Comparison of ENCODE assay signal across 8 cellular contexts in the genomic region with DNA sequence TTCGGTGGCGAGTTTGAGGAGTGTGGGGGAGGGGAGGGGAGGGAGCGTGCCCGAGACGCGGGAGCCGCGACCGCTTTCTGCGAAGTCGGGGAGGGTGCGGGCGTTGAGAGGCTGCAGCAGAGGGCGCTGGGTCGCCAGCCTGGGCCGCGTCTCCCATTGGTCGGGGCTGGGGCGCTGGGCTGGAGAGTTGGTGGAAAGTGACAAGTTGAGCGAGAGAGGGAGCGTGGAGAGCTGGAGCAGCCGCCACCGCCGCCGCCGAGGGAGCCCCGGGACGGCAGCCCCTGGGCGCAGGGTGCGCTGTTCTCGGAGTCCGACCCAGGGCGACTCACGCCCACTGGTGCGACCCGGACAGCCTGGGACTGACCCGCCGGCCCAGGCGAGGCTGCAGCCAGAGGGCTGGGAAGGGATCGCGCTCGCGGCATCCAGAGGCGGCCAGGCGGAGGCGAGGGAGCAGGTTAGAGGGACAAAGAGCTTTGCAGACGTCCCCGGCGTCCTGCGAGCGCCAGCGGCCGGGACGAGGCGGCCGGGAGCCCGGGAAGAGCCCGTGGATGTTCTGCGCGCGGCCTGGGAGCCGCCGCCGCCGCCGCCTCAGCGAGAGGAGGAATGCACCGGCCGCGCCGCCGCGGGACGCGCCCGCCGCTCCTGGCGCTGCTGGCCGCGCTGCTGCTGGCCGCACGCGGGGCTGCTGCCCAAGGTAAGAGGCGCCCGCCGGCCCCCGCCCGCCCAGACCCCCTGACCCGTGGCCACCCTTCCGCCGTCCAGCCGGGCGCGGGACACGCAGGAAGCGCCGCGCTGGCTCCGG. TPM values are rescaled to one million over a fixed set of nuclear protein-coding genes. Genes with fewer than 3 reads are reported as not detected.
DNase-seq lines count a peak whose midpoint lies in the region; ATAC-seq lines count a peak whose summit lies in the region.

Gene ROR1 (plus strand): TSS at position 203 of the 802 bp plus-strand sequence.

- DNase-seq in G401 (ENCODE audit: low spot score) = peak; percentile 83
- peak; percentile 70 for DNase-seq in NCI-H1694 (lab: John Stamatoyannopoulos, UW)
- DNase-seq in dedifferentiated amniotic fluid mesenchymal stem cell (ENCODE audit: extremely low spot score) = peak; percentile 89
- peak; percentile 87 for DNase-seq in left colon
- peak; percentile 53 to 56 for DNase-seq in stimulated activated CD4-positive, alpha-beta T cell treated with anti-CD3 and anti-CD28 coated beads, Interleukin-15, amount 100 ng/mL, for 48 hours (ENCODE audit: low read depth in 2 of 2)

- ATAC-seq in HG02571 (IDR thresholded peaks at IDR 0.05; ENCODE audit: unreplicated experiment) (peak; percentile 83), left colon (peak; percentile 96), GM18873 (IDR thresholded peaks at IDR 0.05; ENCODE audit: low FRiP score, unreplicated experiment) (no peak)
- peak; percentile 59 to 73 for ATAC-seq in activated CD4-positive, CD25-positive, alpha-beta regulatory T cell treated with anti-CD3 and anti-CD28 coated beads, Interleukin-2, amount 50 U/mL, for 24 hours

- in situ Hi-C loops in G401 (cut with HindIII; ENCODE audit: low sequenced_read_pairs) = no loop called here

- intact Hi-C loops in left colon (cut with DNase I, micrococcal nuclease) = loop anchor here in 1 of 2 donors (10.0 kb wide), 1 partner anchor 361 kb away; no protein-coding TSS in a partner anchor

RNA-seq across cellular contexts. Expression of gene ROR1, which starts in this region (rescaled TPM):
- total RNA-seq in G401 (2014; rRNA removed; shearing (Covaris generic)) = not detected in 2 replicates
- total RNA-seq in left colon = 1 to 10 TPM; 5.1 to 7.1 TPM

Comparison
In these comparisons a context has a peak if more than half of its experiments do, and no peak if none do; other contexts are left out.
1. Peak in DNase-seq in G401; RNA of the gene not detected or under 1 TPM.